Comparison of ENCODE assay signal across 14 cellular contexts in the genomic region with DNA sequence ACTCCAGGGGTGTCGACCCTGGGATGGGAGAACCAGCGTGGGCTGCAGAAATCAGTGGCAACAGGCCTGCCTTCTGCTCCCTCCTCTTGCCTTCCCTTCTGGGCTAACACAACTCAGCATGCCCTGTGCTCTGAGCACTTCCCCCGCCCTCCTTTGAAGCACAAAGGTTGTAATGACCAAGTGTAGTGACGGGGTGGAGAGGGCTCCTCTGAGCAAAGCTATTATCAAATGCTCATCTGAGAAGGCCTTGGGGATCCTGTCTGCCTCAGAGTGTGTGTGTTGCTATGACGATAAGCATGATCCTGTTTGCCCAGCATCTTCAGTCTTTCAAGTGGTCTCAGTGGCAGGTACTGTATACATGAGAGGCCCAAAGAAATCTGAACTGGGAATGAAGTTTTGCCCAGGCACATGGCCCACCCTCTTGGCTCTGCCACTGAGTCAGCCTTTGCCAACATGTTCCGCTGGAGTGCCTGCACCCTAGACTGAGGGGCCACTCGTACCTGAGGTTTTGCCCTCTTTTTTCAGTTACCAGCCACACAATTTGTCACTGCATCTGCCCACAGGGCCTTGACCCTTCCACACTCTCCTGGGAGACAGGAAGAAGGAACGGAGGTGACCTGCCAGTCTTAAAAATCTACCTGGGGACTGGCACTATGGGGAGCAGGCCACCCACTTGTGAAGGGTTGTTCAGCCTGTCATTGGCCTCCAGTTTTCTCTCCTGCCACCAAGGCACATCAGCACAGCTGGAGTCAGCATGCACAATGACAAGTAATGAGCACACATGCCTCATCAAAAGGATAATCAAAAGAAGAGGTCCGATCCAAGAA.
A peak's percentile ranks its signal among the peaks of the same experiment; 100 is the strongest.
DNase-seq lines count a peak whose midpoint lies in the region; ATAC-seq and TF ChIP-seq lines count a peak whose summit lies in the region.
"Had no signal": no experiment of that assay in that cellular context is flagged by ENCODE, and none has a peak within 500 bp of the region (broad histone marks: within the 10 kb centered on the region; RNA-seq: fewer than 3 reads in every experiment).

No MANE protein-coding gene starts in this region.

- H3K4me3 Mint-ChIP-seq in WTC11, result no peak overlapping the region
- H3K4me3 Mint-ChIP-seq in activated CD8-positive, alpha-beta T cell treated with anti-CD3 and anti-CD28 coated beads for 36 hours, result no peak overlapping the region
- H3K4me3 Mint-ChIP-seq: activated CD4-positive, alpha-beta T cell treated with anti-CD3 and anti-CD28 coated beads, Interleukin-2, amount 10 ng/mL, durations not matched to agents 7 days and 5 days; activated T-helper 17 cell treated with anti-CD3 and anti-CD28 coated beads, Interleukin-2, amount 50 U/mL, for 72 hours had no signal

- POLR2A ChIA-PET in WTC11 (lab: Charles Lee), result no interaction called here
- POLR2A ChIA-PET in activated CD8-positive, alpha-beta T cell treated with anti-CD3 and anti-CD28 coated beads for 36 hours (lab: Charles Lee), result interaction anchor here (0.6 kb wide), 1 partner anchor 206 kb away, joined by 3 read pairs; no protein-coding TSS in a partner anchor

- peaks cover 28% of the 10 kb centered on the region for H3K4me1 Mint-ChIP-seq in WTC11
- H3K4me1 Mint-ChIP-seq in activated CD8-positive, alpha-beta T cell treated with anti-CD3 and anti-CD28 coated beads for 36 hours (ENCODE audit: low read depth), result no peaks in the 10 kb centered on the region
- H3K4me1 Mint-ChIP-seq: activated CD4-positive, alpha-beta T cell treated with anti-CD3 and anti-CD28 coated beads, Interleukin-2, amount 10 ng/mL, durations not matched to agents 7 days and 5 days; activated T-helper 17 cell treated with anti-CD3 and anti-CD28 coated beads, Interleukin-2, amount 50 U/mL, for 72 hours had no signal

- no peaks in the 10 kb centered on the region; the same call in 1 of the 2 replicates for H3K4me1 ChIP-seq in BE2C

- DNase-seq in NCI-H524 (lab: John Stamatoyannopoulos, UW) (peak; percentile 8 to 51), NCI-H524 treated with DMSO at 0.1 percent for 48 hours (lab: John Stamatoyannopoulos, UW) (no peak), WTC11 (ENCODE audit: low spot score) (no peak), amniotic stem cell (lab: John Stamatoyannopoulos, UW) (no peak), BE2C (no peak)
- no peak for DNase-seq in activated CD8-positive, alpha-beta T cell treated with anti-CD3 and anti-CD28 coated beads for 36 hours
- DNase-seq: ACHN; activated CD4-positive, alpha-beta T cell treated with anti-CD3 and anti-CD28 coated beads, Interleukin-2, amount 10 ng/mL, durations not matched to agents 7 days and 5 days; effector memory CD4-positive, alpha-beta T cell; KBM-7; stimulated activated CD4-positive, alpha-beta T cell treated with anti-CD3 and anti-CD28 coated beads, Interleukin-12 subunit alpha, Interleukin-12 subunit beta, amount 100 ng/mL, for 4 hours had no signal

- intact Hi-C loops in activated CD8-positive, alpha-beta T cell treated with anti-CD3 and anti-CD28 coated beads for 36 hours (cut with micrococcal nuclease), result no loop called here

- no peaks in the 10 kb centered on the region for H3K9me3 ChIP-seq in BE2C

- H3K27ac ChIP-seq in layer of hippocampus (ENCODE audit: low read depth, low read length) (peak overlapping the region; percentile 75), temporal lobe (ENCODE audit: low read depth, low read length) (peak overlapping the region; percentile 79)

- no peaks in the 10 kb centered on the region for H3K36me3 ChIP-seq in BE2C

- peaks cover 4% of the 10 kb centered on the region for H3K36me3 Mint-ChIP-seq in WTC11
- H3K36me3 Mint-ChIP-seq in activated CD8-positive, alpha-beta T cell treated with anti-CD3 and anti-CD28 coated beads for 36 hours (ENCODE audit: low read depth), result peaks cover 5% of the 10 kb centered on the region

- ATAC-seq in WTC11, result peak; percentile 65
- ATAC-seq in activated CD8-positive, alpha-beta T cell treated with anti-CD3 and anti-CD28 coated beads for 36 hours, result no peak
- ATAC-seq: activated T-helper 17 cell treated with anti-CD3 and anti-CD28 coated beads, Interleukin-2, amount 50 U/mL, for 72 hours had no signal

- TF ChIP-seq CTCF in WTC11 (IDR thresholded peaks at IDR 0.05) (no peak), BE2C (IDR thresholded peaks at IDR 0.05; ENCODE audit: low read depth, low read length) (no peak)
- TF ChIP-seq CTCF in activated CD8-positive, alpha-beta T cell treated with anti-CD3 and anti-CD28 coated beads for 36 hours (IDR thresholded peaks at IDR 0.05), result no peak

- H3K27ac Mint-ChIP-seq in WTC11, result 0 out of 2 replicates have a peak overlapping the region, but pooled peaks have one; percentile 68
- H3K27ac Mint-ChIP-seq in activated CD8-positive, alpha-beta T cell treated with anti-CD3 and anti-CD28 coated beads for 36 hours, result no peak overlapping the region
- H3K27ac Mint-ChIP-seq: activated CD4-positive, alpha-beta T cell treated with anti-CD3 and anti-CD28 coated beads, Interleukin-2, amount 10 ng/mL, durations not matched to agents 7 days and 5 days; activated T-helper 17 cell treated with anti-CD3 and anti-CD28 coated beads, Interleukin-2, amount 50 U/mL, for 72 hours had no signal

- H3K4me3 ChIP-seq in BE2C (ENCODE audit: low read depth, low read length), result no peak overlapping the region

- H3K27me3 Mint-ChIP-seq in WTC11 (ENCODE audit: low read depth), result no peaks in the 10 kb centered on the region; the same call in 1 of the 2 replicates
- H3K27me3 Mint-ChIP-seq in activated CD8-positive, alpha-beta T cell treated with anti-CD3 and anti-CD28 coated beads for 36 hours, result no peaks in the 10 kb centered on the region
- H3K27me3 Mint-ChIP-seq: activated CD4-positive, alpha-beta T cell treated with anti-CD3 and anti-CD28 coated beads, Interleukin-2, amount 10 ng/mL, durations not matched to agents 7 days and 5 days; activated T-helper 17 cell treated with anti-CD3 and anti-CD28 coated beads, Interleukin-2, amount 50 U/mL, for 72 hours had no signal

- CTCF ChIA-PET in WTC11 (lab: Charles Lee), result interaction anchor here (1.6 kb wide), 1 partner anchor 13 kb away, joined by 3 read pairs; no protein-coding TSS in a partner anchor
- CTCF ChIA-PET in activated CD8-positive, alpha-beta T cell treated with anti-CD3 and anti-CD28 coated beads for 36 hours (lab: Charles Lee), result interaction anchor here (1.6 kb wide), 1 partner anchor 9 kb away, joined by 3 read pairs; no protein-coding TSS in a partner anchor

- no peaks in the 10 kb centered on the region for H3K27me3 ChIP-seq in layer of hippocampus (ENCODE audit: control insufficient read depth, insufficient read depth, low read length)
- no peaks in the 10 kb centered on the region for H3K27me3 ChIP-seq in BE2C

- peaks cover 12% of the 10 kb centered on the region for H3K9me3 Mint-ChIP-seq in WTC11
- H3K9me3 Mint-ChIP-seq in activated CD8-positive, alpha-beta T cell treated with anti-CD3 and anti-CD28 coated beads for 36 hours, result peaks cover 1% of the 10 kb centered on the region

TF ChIP-seq in WTC11, 78 proteins besides CTCF, POLR2A, EP300 and RAD21:
- TF ChIP-seq, protein P1, sequence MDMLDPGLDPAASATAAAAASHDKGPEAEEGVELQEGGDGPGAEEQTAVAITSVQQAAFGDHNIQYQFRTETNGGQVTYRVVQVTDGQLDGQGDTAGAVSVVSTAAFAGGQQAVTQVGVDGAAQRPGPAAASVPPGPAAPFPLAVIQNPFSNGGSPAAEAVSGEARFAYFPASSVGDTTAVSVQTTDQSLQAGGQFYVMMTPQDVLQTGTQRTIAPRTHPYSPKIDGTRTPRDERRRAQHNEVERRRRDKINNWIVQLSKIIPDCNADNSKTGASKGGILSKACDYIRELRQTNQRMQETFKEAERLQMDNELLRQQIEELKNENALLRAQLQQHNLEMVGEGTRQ (CRISPR knock-in tag; IDR thresholded peaks at IDR 0.05), result no peak
- TF ChIP-seq SMAD4 (CRISPR knock-in tag; IDR thresholded peaks at IDR 0.05) (no peak), TP53 (CRISPR knock-in tag; IDR thresholded peaks at IDR 0.05) (no peak)
- TF ChIP-seq, protein P2, sequence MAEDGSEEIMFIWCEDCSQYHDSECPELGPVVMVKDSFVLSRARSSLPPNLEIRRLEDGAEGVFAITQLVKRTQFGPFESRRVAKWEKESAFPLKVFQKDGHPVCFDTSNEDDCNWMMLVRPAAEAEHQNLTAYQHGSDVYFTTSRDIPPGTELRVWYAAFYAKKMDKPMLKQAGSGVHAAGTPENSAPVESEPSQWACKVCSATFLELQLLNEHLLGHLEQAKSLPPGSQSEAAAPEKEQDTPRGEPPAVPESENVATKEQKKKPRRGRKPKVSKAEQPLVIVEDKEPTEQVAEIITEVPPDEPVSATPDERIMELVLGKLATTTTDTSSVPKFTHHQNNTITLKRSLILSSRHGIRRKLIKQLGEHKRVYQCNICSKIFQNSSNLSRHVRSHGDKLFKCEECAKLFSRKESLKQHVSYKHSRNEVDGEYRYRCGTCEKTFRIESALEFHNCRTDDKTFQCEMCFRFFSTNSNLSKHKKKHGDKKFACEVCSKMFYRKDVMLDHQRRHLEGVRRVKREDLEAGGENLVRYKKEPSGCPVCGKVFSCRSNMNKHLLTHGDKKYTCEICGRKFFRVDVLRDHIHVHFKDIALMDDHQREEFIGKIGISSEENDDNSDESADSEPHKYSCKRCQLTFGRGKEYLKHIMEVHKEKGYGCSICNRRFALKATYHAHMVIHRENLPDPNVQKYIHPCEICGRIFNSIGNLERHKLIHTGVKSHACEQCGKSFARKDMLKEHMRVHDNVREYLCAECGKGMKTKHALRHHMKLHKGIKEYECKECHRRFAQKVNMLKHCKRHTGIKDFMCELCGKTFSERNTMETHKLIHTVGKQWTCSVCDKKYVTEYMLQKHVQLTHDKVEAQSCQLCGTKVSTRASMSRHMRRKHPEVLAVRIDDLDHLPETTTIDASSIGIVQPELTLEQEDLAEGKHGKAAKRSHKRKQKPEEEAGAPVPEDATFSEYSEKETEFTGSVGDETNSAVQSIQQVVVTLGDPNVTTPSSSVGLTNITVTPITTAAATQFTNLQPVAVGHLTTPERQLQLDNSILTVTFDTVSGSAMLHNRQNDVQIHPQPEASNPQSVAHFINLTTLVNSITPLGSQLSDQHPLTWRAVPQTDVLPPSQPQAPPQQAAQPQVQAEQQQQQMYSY (CRISPR knock-in tag; IDR thresholded peaks at IDR 0.05), result no peak

Comparison
In these comparisons a context has a peak if more than half of its experiments do, and no peak if none do; other contexts are left out.
1. DNase-seq: peak in NCI-H524 (2 of 2); none in NCI-H524 treated with DMSO at 0.1 percent for 48 hours (single experiment), WTC11 (single experiment), amniotic stem cell (single experiment), activated CD8-positive, alpha-beta T cell treated with anti-CD3 and anti-CD28 coated beads for 36 hours (single experiment) and BE2C (single experiment).